Comparison of ENCODE assay signal across 1 cellular context in genomic region chr2:33598472-33599174, GRCh38.
TF ChIP-seq lines count a peak whose summit lies in the region.

No MANE protein-coding gene starts in this region.

TF ChIP-seq in HEK293, 187 proteins besides CTCF, POLR2A, EP300 and RAD21 (continued from another document and continues in another):
- TF ChIP-seq TCF7L2 (IDR thresholded peaks at IDR 0.05; ENCODE audit: borderline replicate concordance, low read depth, low read length) (no peak), RBAK (tag by site-specific recombination; IDR thresholded peaks at IDR 0.05) (no peak), ZNF302 (tag by site-specific recombination; IDR thresholded peaks at IDR 0.05; ENCODE audit: low read depth) (no peak), ZNF121 (tag by site-specific recombination; IDR thresholded peaks at IDR 0.05) (no peak), ZNF174 (tag by site-specific recombination; IDR thresholded peaks at IDR 0.05) (no peak), ZNF239 (tag by site-specific recombination; IDR thresholded peaks at IDR 0.05) (no peak), ZNF423 (tag by site-specific recombination; IDR thresholded peaks at IDR 0.05) (peak; percentile 68; the same call in 1 of the 2 replicates), ZFP69B (tag by site-specific recombination; IDR thresholded peaks at IDR 0.05) (0 out of 2 replicates have a peak, but pooled peaks have one; percentile 22), ZNF324 (tag by site-specific recombination; IDR thresholded peaks at IDR 0.05) (no peak), ZNF558 (tag by site-specific recombination; IDR thresholded peaks at IDR 0.05) (no peak), ZNF529 (tag by site-specific recombination; IDR thresholded peaks at IDR 0.05; ENCODE audit: insufficient replicate concordance) (no peak), ZNF37A (tag by site-specific recombination; IDR thresholded peaks at IDR 0.05) (no peak), ZNF2 (tag by site-specific recombination; IDR thresholded peaks at IDR 0.05) (peak; percentile 82), SCRT2 (tag by site-specific recombination; IDR thresholded peaks at IDR 0.05) (peak; percentile 71), ZNF549 (tag by site-specific recombination; IDR thresholded peaks at IDR 0.05) (no peak), ZNF677 (tag by site-specific recombination; IDR thresholded peaks at IDR 0.05) (no peak), BCL11B (tag by site-specific recombination; IDR thresholded peaks at IDR 0.05; ENCODE audit: low read depth) (no peak), ZNF211 (tag by site-specific recombination; IDR thresholded peaks at IDR 0.05; ENCODE audit: low read depth) (no peak), GLIS2 (tag by site-specific recombination; IDR thresholded peaks at IDR 0.05) (peak; percentile 64), ZNF600 (tag by site-specific recombination; IDR thresholded peaks at IDR 0.05) (0 out of 2 replicates have a peak, but pooled peaks have one; percentile 18), ZNF16 (tag by site-specific recombination; IDR thresholded peaks at IDR 0.05; ENCODE audit: low read depth) (no peak), ZNF629 (tag by site-specific recombination; IDR thresholded peaks at IDR 0.05) (peak; percentile 68), ZNF561 (tag by site-specific recombination; IDR thresholded peaks at IDR 0.05; ENCODE audit: borderline replicate concordance) (0 out of 2 replicates have a peak, but pooled peaks have one; percentile 31), ZNF114 (tag by site-specific recombination; IDR thresholded peaks at IDR 0.05) (no peak), ZNF776 (tag by site-specific recombination; IDR thresholded peaks at IDR 0.05; ENCODE audit: borderline replicate concordance) (no peak), ZNF202 (tag by site-specific recombination; IDR thresholded peaks at IDR 0.05; ENCODE audit: borderline replicate concordance) (no peak), ZNF350 (tag by site-specific recombination; IDR thresholded peaks at IDR 0.05) (no peak), ZNF19 (tag by site-specific recombination; IDR thresholded peaks at IDR 0.05; ENCODE audit: low read depth) (no peak), ZNF292 (tag by site-specific recombination; IDR thresholded peaks at IDR 0.05; ENCODE audit: borderline replicate concordance, low read depth) (no peak), ZNF10 (tag by site-specific recombination; IDR thresholded peaks at IDR 0.05) (no peak), ZNF184 (tag by site-specific recombination; IDR thresholded peaks at IDR 0.05) (no peak), ZNF768 (tag by site-specific recombination; IDR thresholded peaks at IDR 0.05) (no peak), WT1 (tag by site-specific recombination; IDR thresholded peaks at IDR 0.05) (0 out of 2 replicates have a peak, but pooled peaks have one; percentile 28), ZNF664 (tag by site-specific recombination; IDR thresholded peaks at IDR 0.05) (no peak), ZFP3 (tag by site-specific recombination; IDR thresholded peaks at IDR 0.05; ENCODE audit: low read depth) (no peak), ZBTB48 (tag by site-specific recombination; IDR thresholded peaks at IDR 0.05) (peak; percentile 67; the same call in 1 of the 2 replicates), ZBTB10 (tag by site-specific recombination; IDR thresholded peaks at IDR 0.05) (peak; percentile 83), ZBTB6 (tag by site-specific recombination; IDR thresholded peaks at IDR 0.05) (no peak), ZIC2 (tag by site-specific recombination; IDR thresholded peaks at IDR 0.05) (peak; percentile 72), ZNF24 (tag by site-specific recombination; IDR thresholded peaks at IDR 0.05) (no peak), GLI4 (tag by site-specific recombination; IDR thresholded peaks at IDR 0.05) (no peak), GLI2 (tag by site-specific recombination; IDR thresholded peaks at IDR 0.05; ENCODE audit: borderline replicate concordance, low read depth) (no peak), ZNF112 (tag by site-specific recombination; IDR thresholded peaks at IDR 0.05) (no peak), KLF8 (tag by site-specific recombination; IDR thresholded peaks at IDR 0.05) (0 out of 2 replicates have a peak, but pooled peaks have one; percentile 43), GLIS1 (tag by site-specific recombination; IDR thresholded peaks at IDR 0.05) (0 out of 2 replicates have a peak, but pooled peaks have one; percentile 12), ZNF621 (tag by site-specific recombination; IDR thresholded peaks at IDR 0.05) (no peak), KLF7 (tag by site-specific recombination; IDR thresholded peaks at IDR 0.05; ENCODE audit: borderline replicate concordance) (no peak), ZNF624 (tag by site-specific recombination; IDR thresholded peaks at IDR 0.05) (no peak), ZNF791 (tag by site-specific recombination; IDR thresholded peaks at IDR 0.05) (no peak), ZNF514 (tag by site-specific recombination; IDR thresholded peaks at IDR 0.05) (no peak), ZNF391 (tag by site-specific recombination; IDR thresholded peaks at IDR 0.05; ENCODE audit: borderline replicate concordance, low read depth) (no peak), MZF1 (tag by site-specific recombination; IDR thresholded peaks at IDR 0.05; ENCODE audit: borderline replicate concordance) (no peak), ZNF843 (tag by site-specific recombination; IDR thresholded peaks at IDR 0.05) (0 out of 2 replicates have a peak, but pooled peaks have one; percentile 25), ZNF335 (tag by site-specific recombination; conservative IDR thresholded peaks at IDR 0.05) (peak; percentile 88), EGR2 (tag by site-specific recombination; IDR thresholded peaks at IDR 0.05; ENCODE audit: low read depth) (no peak)
- TF ChIP-seq, protein P1, sequence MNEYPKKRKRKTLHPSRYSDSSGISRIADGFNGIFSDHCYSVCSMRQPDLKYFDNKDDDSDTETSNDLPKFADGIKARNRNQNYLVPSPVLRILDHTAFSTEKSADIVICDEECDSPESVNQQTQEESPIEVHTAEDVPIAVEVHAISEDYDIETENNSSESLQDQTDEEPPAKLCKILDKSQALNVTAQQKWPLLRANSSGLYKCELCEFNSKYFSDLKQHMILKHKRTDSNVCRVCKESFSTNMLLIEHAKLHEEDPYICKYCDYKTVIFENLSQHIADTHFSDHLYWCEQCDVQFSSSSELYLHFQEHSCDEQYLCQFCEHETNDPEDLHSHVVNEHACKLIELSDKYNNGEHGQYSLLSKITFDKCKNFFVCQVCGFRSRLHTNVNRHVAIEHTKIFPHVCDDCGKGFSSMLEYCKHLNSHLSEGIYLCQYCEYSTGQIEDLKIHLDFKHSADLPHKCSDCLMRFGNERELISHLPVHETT (tag by site-specific recombination; IDR thresholded peaks at IDR 0.05) = no peak
- TF ChIP-seq, protein P2, sequence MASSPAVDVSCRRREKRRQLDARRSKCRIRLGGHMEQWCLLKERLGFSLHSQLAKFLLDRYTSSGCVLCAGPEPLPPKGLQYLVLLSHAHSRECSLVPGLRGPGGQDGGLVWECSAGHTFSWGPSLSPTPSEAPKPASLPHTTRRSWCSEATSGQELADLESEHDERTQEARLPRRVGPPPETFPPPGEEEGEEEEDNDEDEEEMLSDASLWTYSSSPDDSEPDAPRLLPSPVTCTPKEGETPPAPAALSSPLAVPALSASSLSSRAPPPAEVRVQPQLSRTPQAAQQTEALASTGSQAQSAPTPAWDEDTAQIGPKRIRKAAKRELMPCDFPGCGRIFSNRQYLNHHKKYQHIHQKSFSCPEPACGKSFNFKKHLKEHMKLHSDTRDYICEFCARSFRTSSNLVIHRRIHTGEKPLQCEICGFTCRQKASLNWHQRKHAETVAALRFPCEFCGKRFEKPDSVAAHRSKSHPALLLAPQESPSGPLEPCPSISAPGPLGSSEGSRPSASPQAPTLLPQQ (tag by site-specific recombination; IDR thresholded peaks at IDR 0.05) = no peak
- TF ChIP-seq, protein P3, sequence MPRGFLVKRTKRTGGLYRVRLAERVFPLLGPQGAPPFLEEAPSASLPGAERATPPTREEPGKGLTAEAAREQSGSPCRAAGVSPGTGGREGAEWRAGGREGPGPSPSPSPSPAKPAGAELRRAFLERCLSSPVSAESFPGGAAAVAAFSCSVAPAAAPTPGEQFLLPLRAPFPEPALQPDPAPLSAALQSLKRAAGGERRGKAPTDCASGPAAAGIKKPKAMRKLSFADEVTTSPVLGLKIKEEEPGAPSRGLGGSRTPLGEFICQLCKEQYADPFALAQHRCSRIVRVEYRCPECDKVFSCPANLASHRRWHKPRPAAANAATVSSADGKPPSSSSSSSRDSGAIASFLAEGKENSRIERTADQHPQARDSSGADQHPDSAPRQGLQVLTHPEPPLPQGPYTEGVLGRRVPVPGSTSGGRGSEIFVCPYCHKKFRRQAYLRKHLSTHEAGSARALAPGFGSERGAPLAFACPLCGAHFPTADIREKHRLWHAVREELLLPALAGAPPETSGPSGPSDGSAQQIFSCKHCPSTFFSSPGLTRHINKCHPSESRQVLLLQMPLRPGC (tag by site-specific recombination; IDR thresholded peaks at IDR 0.05) = no peak
- TF ChIP-seq, protein P4, sequence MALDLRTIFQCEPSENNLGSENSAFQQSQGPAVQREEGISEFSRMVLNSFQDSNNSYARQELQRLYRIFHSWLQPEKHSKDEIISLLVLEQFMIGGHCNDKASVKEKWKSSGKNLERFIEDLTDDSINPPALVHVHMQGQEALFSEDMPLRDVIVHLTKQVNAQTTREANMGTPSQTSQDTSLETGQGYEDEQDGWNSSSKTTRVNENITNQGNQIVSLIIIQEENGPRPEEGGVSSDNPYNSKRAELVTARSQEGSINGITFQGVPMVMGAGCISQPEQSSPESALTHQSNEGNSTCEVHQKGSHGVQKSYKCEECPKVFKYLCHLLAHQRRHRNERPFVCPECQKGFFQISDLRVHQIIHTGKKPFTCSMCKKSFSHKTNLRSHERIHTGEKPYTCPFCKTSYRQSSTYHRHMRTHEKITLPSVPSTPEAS (tag by site-specific recombination; IDR thresholded peaks at IDR 0.05) = no peak
- TF ChIP-seq, protein P5, sequence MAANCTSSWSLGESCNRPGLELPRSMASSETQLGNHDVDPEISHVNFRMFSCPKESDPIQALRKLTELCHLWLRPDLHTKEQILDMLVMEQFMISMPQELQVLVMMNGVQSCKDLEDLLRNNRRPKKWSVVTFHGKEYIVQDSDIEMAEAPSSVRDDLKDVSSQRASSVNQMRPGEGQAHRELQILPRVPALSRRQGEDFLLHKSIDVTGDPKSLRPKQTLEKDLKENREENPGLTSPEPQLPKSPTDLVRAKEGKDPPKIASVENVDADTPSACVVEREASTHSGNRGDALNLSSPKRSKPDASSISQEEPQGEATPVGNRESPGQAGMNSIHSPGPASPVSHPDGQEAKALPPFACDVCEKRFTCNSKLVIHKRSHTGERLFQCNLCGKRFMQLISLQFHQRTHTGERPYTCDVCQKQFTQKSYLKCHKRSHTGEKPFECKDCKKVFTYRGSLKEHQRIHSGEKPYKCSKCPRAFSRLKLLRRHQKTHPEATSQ (tag by site-specific recombination; IDR thresholded peaks at IDR 0.05) = no peak
- TF ChIP-seq, protein P6, sequence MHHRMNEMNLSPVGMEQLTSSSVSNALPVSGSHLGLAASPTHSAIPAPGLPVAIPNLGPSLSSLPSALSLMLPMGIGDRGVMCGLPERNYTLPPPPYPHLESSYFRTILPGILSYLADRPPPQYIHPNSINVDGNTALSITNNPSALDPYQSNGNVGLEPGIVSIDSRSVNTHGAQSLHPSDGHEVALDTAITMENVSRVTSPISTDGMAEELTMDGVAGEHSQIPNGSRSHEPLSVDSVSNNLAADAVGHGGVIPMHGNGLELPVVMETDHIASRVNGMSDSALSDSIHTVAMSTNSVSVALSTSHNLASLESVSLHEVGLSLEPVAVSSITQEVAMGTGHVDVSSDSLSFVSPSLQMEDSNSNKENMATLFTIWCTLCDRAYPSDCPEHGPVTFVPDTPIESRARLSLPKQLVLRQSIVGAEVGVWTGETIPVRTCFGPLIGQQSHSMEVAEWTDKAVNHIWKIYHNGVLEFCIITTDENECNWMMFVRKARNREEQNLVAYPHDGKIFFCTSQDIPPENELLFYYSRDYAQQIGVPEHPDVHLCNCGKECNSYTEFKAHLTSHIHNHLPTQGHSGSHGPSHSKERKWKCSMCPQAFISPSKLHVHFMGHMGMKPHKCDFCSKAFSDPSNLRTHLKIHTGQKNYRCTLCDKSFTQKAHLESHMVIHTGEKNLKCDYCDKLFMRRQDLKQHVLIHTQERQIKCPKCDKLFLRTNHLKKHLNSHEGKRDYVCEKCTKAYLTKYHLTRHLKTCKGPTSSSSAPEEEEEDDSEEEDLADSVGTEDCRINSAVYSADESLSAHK (tag by site-specific recombination; IDR thresholded peaks at IDR 0.05) = no peak
